ENCODE assay signal across 8 cellular contexts in genomic region chr13:100608906-100609305, GRCh38.
DNase-seq lines count a peak whose midpoint lies in the region; ATAC-seq, FAIRE-seq and TF ChIP-seq lines count a peak whose summit lies in the region.

No MANE protein-coding gene starts in this region.

- FAIRE-seq in GM18507 (lab: Jason Lieb, UNC) (peak; percentile 97), HTR-8/SVneo (lab: Jason Lieb, UNC) (no peak)

- POLR2A ChIA-PET in HEK293T (lab: Yijun Ruan, JAX): no interaction called here

- no peaks in the 10 kb centered on the region for H3K9me3 Mint-ChIP-seq in dendritic cell treated with granulocyte-macrophage colony-stimulating factor and Interleukin-4, amounts not matched to agents 40 ng/mL and 50 ng/mL, for 4 days

- peaks cover 73% of the 10 kb centered on the region for H3K4me1 Mint-ChIP-seq in dendritic cell treated with granulocyte-macrophage colony-stimulating factor and Interleukin-4, amounts not matched to agents 40 ng/mL and 50 ng/mL, for 4 days (ENCODE audit: low read depth)

- no peaks in the 10 kb centered on the region for H3K27me3 Mint-ChIP-seq in dendritic cell treated with granulocyte-macrophage colony-stimulating factor and Interleukin-4, amounts not matched to agents 40 ng/mL and 50 ng/mL, for 4 days

- CTCF ChIA-PET in HEK293T (lab: Yijun Ruan, JAX): no interaction called here

- H3K27ac Mint-ChIP-seq in dendritic cell treated with granulocyte-macrophage colony-stimulating factor and Interleukin-4, amounts not matched to agents 40 ng/mL and 50 ng/mL, for 4 days: peak overlapping the region; percentile 52

- intact Hi-C loops in dendritic cell treated with granulocyte-macrophage colony-stimulating factor and Interleukin-4, amounts not matched to agents 40 ng/mL and 50 ng/mL, for 4 days (cut with micrococcal nuclease): no loop called here

- peaks cover 39% of the 10 kb centered on the region for H3K36me3 Mint-ChIP-seq in dendritic cell treated with granulocyte-macrophage colony-stimulating factor and Interleukin-4, amounts not matched to agents 40 ng/mL and 50 ng/mL, for 4 days (ENCODE audit: low read depth)

- no peak overlapping the region for H3K4me3 Mint-ChIP-seq in dendritic cell treated with granulocyte-macrophage colony-stimulating factor and Interleukin-4, amounts not matched to agents 40 ng/mL and 50 ng/mL, for 4 days

- peak; percentile 60 for DNase-seq in GM18507 (ENCODE audit: extremely low spot score, insufficient read length, low read depth)
- DNase-seq in HTR-8/SVneo (ENCODE audit: insufficient read length, low spot score): peak; percentile 31
- no peak for DNase-seq in T1000 (lab: John Stamatoyannopoulos, UW)
- no peak for DNase-seq in SHP77 (lab: John Stamatoyannopoulos, UW)
- no peak for DNase-seq in HEK293T (ENCODE audit: extremely low spot score)
- DNase-seq in stimulated activated CD4-positive, alpha-beta T cell treated with anti-CD3 and anti-CD28 coated beads, Interleukin-4, amount 100 ng/mL, for 1 hour: no peak

- ATAC-seq in GM21576 (IDR thresholded peaks at IDR 0.05; ENCODE audit: unreplicated experiment): peak; percentile 93

TF ChIP-seq in HEK293T, 16 proteins besides CTCF, POLR2A, EP300 and RAD21:
- TF ChIP-seq BHLHE40 (IDR thresholded peaks at IDR 0.05; ENCODE audit: borderline replicate concordance) (no peak), ZNF384 (IDR thresholded peaks at IDR 0.05) (no peak), NFRKB (IDR thresholded peaks at IDR 0.05) (no peak), TARDBP (IDR thresholded peaks at IDR 0.05) (no peak), FOXM1 (IDR thresholded peaks at IDR 0.05; ENCODE audit: borderline replicate concordance) (no peak)

Comparison
In these comparisons a context has a peak if more than half of its experiments do, and no peak if none do; other contexts are left out.
1. DNase-seq: peak in GM18507 (single experiment) and HTR-8/SVneo (single experiment); none in T1000 (single experiment), SHP77 (0 of 2), HEK293T (single experiment) and stimulated activated CD4-positive, alpha-beta T cell treated with anti-CD3 and anti-CD28 coated beads, Interleukin-4, amount 100 ng/mL, for 1 hour (single experiment).